In the genomic region with DNA sequence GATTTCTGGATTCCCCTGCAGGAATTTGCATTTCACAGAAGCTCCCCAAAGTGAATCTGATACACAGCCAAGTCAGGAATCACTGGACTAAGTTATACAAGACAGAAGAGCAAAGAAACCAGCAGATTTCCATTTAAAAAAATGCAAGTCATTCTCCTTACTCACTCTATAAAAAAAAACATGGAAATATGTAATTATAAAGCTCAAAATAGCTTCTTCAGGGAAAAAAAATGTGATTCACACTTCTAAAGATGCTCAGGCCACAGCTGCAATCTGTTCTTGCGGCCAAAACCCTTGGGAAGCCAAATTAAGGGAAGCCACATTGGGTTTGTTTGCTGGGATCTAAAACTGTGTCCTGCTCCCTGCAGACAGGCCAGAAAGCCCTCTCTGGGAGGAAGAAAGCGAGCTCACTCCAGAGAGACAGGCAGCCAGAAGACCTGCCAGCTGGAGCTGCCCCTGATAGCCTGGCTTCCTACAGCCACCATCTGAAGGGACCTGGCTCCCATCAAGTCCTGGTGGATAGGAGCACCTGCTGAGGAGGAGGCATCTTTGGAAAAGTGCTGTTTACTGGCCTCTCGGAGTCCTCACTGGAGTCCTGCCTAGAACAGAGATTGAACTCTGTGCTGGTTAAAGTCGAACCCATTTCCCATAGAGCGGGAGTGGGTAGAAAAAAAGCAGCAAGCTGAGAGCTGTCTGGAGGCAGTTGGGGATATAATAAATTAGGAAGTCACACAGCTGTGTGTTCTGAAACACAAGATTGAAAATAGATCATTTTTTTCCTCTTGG, we compare ENCODE assay signal across 1 cellular context.
TF ChIP-seq lines count a peak whose summit lies in the region.

No MANE protein-coding gene starts in this region.

TF ChIP-seq in H1, 55 proteins besides CTCF, POLR2A, EP300 and RAD21:
- TF ChIP-seq CEBPB (IDR thresholded peaks at IDR 0.05; ENCODE audit: low read depth, low read length) = no peak
- TF ChIP-seq RNF2 (IDR thresholded peaks at IDR 0.05; ENCODE audit: borderline replicate concordance, low read depth, low read length, missing control alignments, poor library complexity, severe bottlenecking) = no peak
- TF ChIP-seq MAFK (IDR thresholded peaks at IDR 0.05; ENCODE audit: low read depth, low read length) = no peak
- no peak for TF ChIP-seq KDM1A (IDR thresholded peaks at IDR 0.05; ENCODE audit: borderline replicate concordance, low read length)
- TF ChIP-seq JUND (IDR thresholded peaks at IDR 0.05; ENCODE audit: low read length) = no peak
- TF ChIP-seq TBP (IDR thresholded peaks at IDR 0.05; ENCODE audit: low read depth, low read length) = no peak
- no peak for TF ChIP-seq RBBP5 (IDR thresholded peaks at IDR 0.05; ENCODE audit: borderline replicate concordance, low read depth, low read length)
- TF ChIP-seq TCF12 (IDR thresholded peaks at IDR 0.05; ENCODE audit: low read depth, low read length) = no peak
- no peak for TF ChIP-seq RXRA (IDR thresholded peaks at IDR 0.05; ENCODE audit: insufficient read depth, low read depth, low read length)
- TF ChIP-seq SIRT6 (IDR thresholded peaks at IDR 0.05; ENCODE audit: low read length) = no peak
- TF ChIP-seq SAP30 (IDR thresholded peaks at IDR 0.05; ENCODE audit: insufficient read depth, insufficient replicate concordance, low read length) = no peak
